8 cellular contexts compared by ENCODE assay signal in genomic region chr4:25913056-25913850, GRCh38. TPM values are rescaled to one million over a fixed set of nuclear protein-coding genes. Genes with fewer than 3 reads are reported as not detected.
DNase-seq lines count a peak whose midpoint lies in the region; ATAC-seq and TF ChIP-seq lines count a peak whose summit lies in the region.

No MANE protein-coding gene starts in this region.

- H3K27me3 ChIP-seq in mononuclear cell (ENCODE audit: insufficient read depth, low read length) (no peaks in the 10 kb centered on the region), thoracic aorta (replicated peaks; ENCODE audit: insufficient read depth) (no peaks in the 10 kb centered on the region)

- no peaks in the 10 kb centered on the region for H3K9me3 Mint-ChIP-seq in activated B cell treated with CpG ODN at 0.5 μM for 24 hours

- H3K4me3 ChIP-seq in mononuclear cell (ENCODE audit: low read length) (peak overlapping the region; percentile 54), thoracic aorta (peak overlapping the region; percentile 73)

- DNase-seq in activated B cell treated with CpG ODN at 0.5 μM for 24 hours: peak; percentile 51
- peak; percentile 10 for DNase-seq in effector CD4-positive, alpha-beta T cell
- DNase-seq in thoracic aorta (ENCODE audit: low spot score): no peak
- DNase-seq in NCI-H510A (lab: John Stamatoyannopoulos, UW): no peak

- H3K4me1 ChIP-seq in mononuclear cell (ENCODE audit: insufficient read depth, low read length) (peaks cover 17% of the 10 kb centered on the region), thoracic aorta (ENCODE audit: control insufficient read depth in 1 of 2, low read depth in 2 of 2) (peaks cover 7 to 16% of the 10 kb centered on the region in 2 donors)

- H3K36me3 ChIP-seq in thoracic aorta: no peaks in the 10 kb centered on the region

- H3K36me3 Mint-ChIP-seq in activated B cell treated with CpG ODN at 0.5 μM for 24 hours (ENCODE audit: low read depth): peaks cover 13% of the 10 kb centered on the region

- H3K27ac ChIP-seq in C4-2B: peak overlapping the region; percentile 90
- H3K27ac ChIP-seq in thoracic aorta: peak overlapping the region; percentile 23 to 48

- H3K4me3 Mint-ChIP-seq in activated B cell treated with CpG ODN at 0.5 μM for 24 hours: peak overlapping the region; percentile 99

- H3K27me3 Mint-ChIP-seq in activated B cell treated with CpG ODN at 0.5 μM for 24 hours: no peaks in the 10 kb centered on the region

- intact Hi-C loops in activated B cell treated with CpG ODN at 0.5 μM for 24 hours (cut with micrococcal nuclease): loop anchor here (5.0 to 10.0 kb wide), 3 partner anchors 669 to 1082 kb away; partner anchors contain the start of genes PI4K2B and TBC1D19

- H3K4me1 Mint-ChIP-seq in activated B cell treated with CpG ODN at 0.5 μM for 24 hours: peaks cover 39% of the 10 kb centered on the region

- H3K9me3 ChIP-seq in mononuclear cell (ENCODE audit: low read depth, low read length) (no peaks in the 10 kb centered on the region), thoracic aorta (no peaks in the 10 kb centered on the region)

- TF ChIP-seq CTCF in C4-2B (conservative IDR thresholded peaks at IDR 0.05): no peak
- TF ChIP-seq CTCF in activated B cell treated with CpG ODN at 0.5 μM for 24 hours (IDR thresholded peaks at IDR 0.05): no peak
- no peak for TF ChIP-seq CTCF in thoracic aorta (IDR thresholded peaks at IDR 0.05)

- ATAC-seq in GM19324 (IDR thresholded peaks at IDR 0.05; ENCODE audit: low FRiP score, unreplicated experiment) (peak; percentile 36), HG03354 (IDR thresholded peaks at IDR 0.05; ENCODE audit: poor library complexity, severe bottlenecking, unreplicated experiment) (peak; percentile 36), activated B cell treated with CpG ODN at 0.5 μM for 24 hours (ENCODE audit: low read depth) (peak; percentile 30), thoracic aorta (ENCODE audit: insufficient number of reproducible peaks, low FRiP score, low read depth) (no peak)

- H3K27ac Mint-ChIP-seq in activated B cell treated with CpG ODN at 0.5 μM for 24 hours: peak overlapping the region; percentile 97

- CTCF ChIA-PET in activated B cell treated with CpG ODN at 0.5 μM for 24 hours (lab: Charles Lee): interaction anchor here (0.7 to 2.9 kb wide), 6 partner anchors 8 to 122 kb away, joined by 3 to 16 read pairs (median 4); no protein-coding TSS in a partner anchor

- POLR2A ChIA-PET in activated B cell treated with CpG ODN at 0.5 μM for 24 hours (lab: Charles Lee): interaction anchor here (0.7 to 5.9 kb wide), 16 partner anchors 9 to 406 kb away, joined by 3 to 116 read pairs (median 17); no protein-coding TSS in a partner anchor

RNA-seq across cellular contexts. Expression of gene SMIM20, which starts 0.8 kb away (rescaled TPM):
- total RNA-seq in activated B cell treated with CpG ODN at 0.5 μM for 24 hours: 16.6 and 18.7 TPM in 2 replicates
- 15.1 TPM for total RNA-seq in mononuclear cell
- 10 to 100 TPM; 20.1 to 21.3 TPM for total RNA-seq in thoracic aorta

RNA-seq across cellular contexts. Expression of gene SEL1L3, which starts 50.5 kb away (rescaled TPM):
- 102 and 113 TPM in 2 replicates for total RNA-seq in activated B cell treated with CpG ODN at 0.5 μM for 24 hours
- total RNA-seq in mononuclear cell: 54.3 TPM
- 10 to 100 TPM in 1 of 2 donors, 1 to 10 TPM in 1; 9.9 to 34.8 TPM for total RNA-seq in thoracic aorta

Comparison
In these comparisons a context has a peak if more than half of its experiments do, and no peak if none do; other contexts are left out.
1. DNase-seq: peak in activated B cell treated with CpG ODN at 0.5 μM for 24 hours (single experiment) and effector CD4-positive, alpha-beta T cell (single experiment); none in thoracic aorta (single experiment) and NCI-H510A (single experiment).